In the genomic region with DNA sequence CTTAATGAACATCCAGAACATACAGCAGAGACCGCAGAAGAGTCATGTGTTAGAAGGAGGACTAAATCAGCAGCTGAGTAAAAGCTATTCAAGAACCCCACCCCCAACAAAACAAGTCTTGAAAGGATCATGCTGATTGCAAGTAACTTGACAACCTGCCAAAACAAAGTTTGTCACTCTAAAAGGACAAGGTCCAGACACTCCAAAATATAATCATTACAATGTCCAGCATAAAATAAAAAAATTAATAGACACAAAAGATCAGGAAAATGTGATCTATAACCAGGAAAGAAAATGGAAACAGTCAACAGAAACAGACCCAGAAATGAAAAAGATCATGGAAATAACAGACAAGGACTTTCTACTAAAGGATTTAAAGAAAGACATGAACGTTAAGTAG, we compare ENCODE assay signal across 25 cellular contexts.
"Had no signal": no experiment of that assay in that cellular context is flagged by ENCODE, and none has a peak within 500 bp of the region (broad histone marks: within the 10 kb centered on the region; RNA-seq: fewer than 3 reads in every experiment).

No MANE protein-coding gene starts in this region.

- H3K27me3 Mint-ChIP-seq: activated naive CD4-positive, alpha-beta T cell treated with anti-CD3 and anti-CD28 coated beads, Interleukin-2, amount 10 ng/mL, durations not matched to agents 7 days and 5 days; activated naive CD8-positive, alpha-beta T cell treated with anti-CD3 and anti-CD28 coated beads, Interleukin-2, amount 50 U/mL, for 24 hours; activated T-cell treated with anti-CD3 and anti-CD28 coated beads, Interleukin-2, amount 50 U/mL, for 24 hours; naive B cell; stimulated activated naive CD8-positive, alpha-beta T cell treated with anti-CD3 and anti-CD28 coated beads, Interleukin-15, Interleukin-2, amounts not matched to agents 100 ng/mL and 50 ng/mL, for 24 hours had no signal

- DNase-seq: activated CD4-positive, alpha-beta T cell treated with anti-CD3 and anti-CD28 coated beads, Interleukin-2, amount 10 ng/mL, durations not matched to agents 7 days and 5 days; activated CD8-positive, alpha-beta T cell treated with anti-CD3 and anti-CD28 coated beads, Interleukin-2, amount 10 ng/mL, durations not matched to agents 7 days and 5 days; activated naive CD4-positive, alpha-beta T cell treated with anti-CD3 and anti-CD28 coated beads, Interleukin-2, amount 10 ng/mL, durations not matched to agents 7 days and 5 days; activated naive CD8-positive, alpha-beta T cell treated with anti-CD3 and anti-CD28 coated beads, Interleukin-2, amount 50 U/mL, for 24 hours; activated T-cell treated with anti-CD3 and anti-CD28 coated beads, Interleukin-2, amount 50 U/mL, for 24 hours; anterior cingulate cortex; brain microvascular endothelial cell; central memory CD4-positive, alpha-beta T cell; endodermal cell; head of caudate nucleus; kidney; left lung; mucosa of descending colon; naive B cell; retina; stimulated activated CD4-positive, alpha-beta T cell treated with anti-CD3 and anti-CD28 coated beads, Interleukin-2, amount 100 ng/mL, for 24 hours; T-helper 1 cell; T1000; testis; upper lobe of right lung had no signal

- H3K9me3 Mint-ChIP-seq: activated CD4-positive, alpha-beta T cell treated with anti-CD3 and anti-CD28 coated beads, Interleukin-2, amount 10 ng/mL, durations not matched to agents 7 days and 5 days; activated T-helper 2 cell treated with anti-CD3 and anti-CD28 coated beads, Interferon-gamma antibody, Interleukin-2, Interleukin-4, amounts not matched to agents 10 μg/mL and 5 μg/mL and 100 μg/mL, durations not matched to agents 14 hours and 24 hours and 36 hours; endodermal cell had no signal

- H3K4me1 ChIP-seq: left lung, testis, upper lobe of right lung had no signal

- H3K27ac Mint-ChIP-seq: activated CD4-positive, alpha-beta T cell treated with anti-CD3 and anti-CD28 coated beads, Interleukin-2, amount 10 ng/mL, durations not matched to agents 7 days and 5 days; activated CD8-positive, alpha-beta T cell treated with anti-CD3 and anti-CD28 coated beads, Interleukin-2, amount 10 ng/mL, durations not matched to agents 7 days and 5 days; activated naive CD4-positive, alpha-beta T cell treated with anti-CD3 and anti-CD28 coated beads, Interleukin-2, amount 10 ng/mL, durations not matched to agents 7 days and 5 days; activated naive CD8-positive, alpha-beta T cell treated with anti-CD3 and anti-CD28 coated beads, Interleukin-2, amount 50 U/mL, for 24 hours; activated T-cell treated with anti-CD3 and anti-CD28 coated beads, Interleukin-2, amount 50 U/mL, for 24 hours; activated T-helper 2 cell treated with anti-CD3 and anti-CD28 coated beads, Interferon-gamma antibody, Interleukin-2, Interleukin-4, amounts not matched to agents 10 μg/mL and 5 μg/mL and 100 μg/mL, durations not matched to agents 14 hours and 24 hours and 36 hours; endodermal cell; stimulated activated naive CD8-positive, alpha-beta T cell treated with anti-CD3 and anti-CD28 coated beads, Interleukin-15, Interleukin-2, amounts not matched to agents 100 ng/mL and 50 ng/mL, for 24 hours had no signal

- H3K36me3 ChIP-seq: brain microvascular endothelial cell, left lung, upper lobe of right lung had no signal

- H3K27ac ChIP-seq: brain microvascular endothelial cell, epithelial cell of prostate, left lung, testis, upper lobe of right lung had no signal

- H3K36me3 Mint-ChIP-seq: activated naive CD4-positive, alpha-beta T cell treated with anti-CD3 and anti-CD28 coated beads, Interleukin-2, amount 10 ng/mL, durations not matched to agents 7 days and 5 days had no signal

- H3K9me3 ChIP-seq: left lung, mucosa of descending colon, testis, upper lobe of right lung had no signal

- H3K4me1 Mint-ChIP-seq: activated CD4-positive, alpha-beta T cell treated with anti-CD3 and anti-CD28 coated beads, Interleukin-2, amount 10 ng/mL, durations not matched to agents 7 days and 5 days; activated naive CD4-positive, alpha-beta T cell treated with anti-CD3 and anti-CD28 coated beads, Interleukin-2, amount 10 ng/mL, durations not matched to agents 7 days and 5 days; activated naive CD8-positive, alpha-beta T cell treated with anti-CD3 and anti-CD28 coated beads, Interleukin-2, amount 50 U/mL, for 24 hours had no signal

- ATAC-seq: activated CD4-positive, CD25-positive, alpha-beta regulatory T cell treated with anti-CD3 and anti-CD28 coated beads, Interleukin-2, amount 50 U/mL, for 24 hours; activated CD8-positive, alpha-beta T cell treated with anti-CD3 and anti-CD28 coated beads, Interleukin-2, amount 10 ng/mL, durations not matched to agents 7 days and 5 days; activated naive CD8-positive, alpha-beta T cell treated with anti-CD3 and anti-CD28 coated beads, Interleukin-2, amount 50 U/mL, for 24 hours; left lung; mucosa of descending colon; upper lobe of right lung had no signal

- H3K27me3 ChIP-seq: brain microvascular endothelial cell, left lung, testis, upper lobe of right lung had no signal

- H3K4me3 Mint-ChIP-seq: activated CD4-positive, alpha-beta T cell treated with anti-CD3 and anti-CD28 coated beads, Interleukin-2, amount 10 ng/mL, durations not matched to agents 7 days and 5 days; activated CD8-positive, alpha-beta T cell treated with anti-CD3 and anti-CD28 coated beads, Interleukin-2, amount 10 ng/mL, durations not matched to agents 7 days and 5 days; activated naive CD4-positive, alpha-beta T cell treated with anti-CD3 and anti-CD28 coated beads, Interleukin-2, amount 10 ng/mL, durations not matched to agents 7 days and 5 days; activated naive CD8-positive, alpha-beta T cell treated with anti-CD3 and anti-CD28 coated beads, Interleukin-2, amount 50 U/mL, for 24 hours; activated T-cell treated with anti-CD3 and anti-CD28 coated beads, Interleukin-2, amount 50 U/mL, for 24 hours; endodermal cell; naive B cell; neural crest cell; stimulated activated naive CD8-positive, alpha-beta T cell treated with anti-CD3 and anti-CD28 coated beads, Interleukin-15, Interleukin-2, amounts not matched to agents 100 ng/mL and 50 ng/mL, for 24 hours had no signal

- H3K4me3 ChIP-seq: left lung, mucosa of descending colon, testis, upper lobe of right lung had no signal
